Comparison of ENCODE assay signal across 1 cellular context in genomic region chr7:5596046-5596895, GRCh38.
TF ChIP-seq lines count a peak whose summit lies in the region.

No MANE protein-coding gene starts in this region.

TF ChIP-seq in K562, 482 proteins besides CTCF, POLR2A, EP300 and RAD21 (continued from another document and continues in another):
- no peak for TF ChIP-seq SFPQ (IDR thresholded peaks at IDR 0.05; ENCODE audit: low read depth, low read length)
- no peak for TF ChIP-seq ZNF124 (CRISPR knock-in tag; IDR thresholded peaks at IDR 0.05)
- TF ChIP-seq TAF7 (tag; IDR thresholded peaks at IDR 0.05): no peak
- TF ChIP-seq KLF10 (CRISPR knock-in tag; IDR thresholded peaks at IDR 0.05): no peak
- TF ChIP-seq ETV6 (IDR thresholded peaks at IDR 0.05; ENCODE audit: borderline replicate concordance in 1 of 2, low read depth in 2 of 2, low read length in 1 of 2): peak in 1 of 2 experiments; percentile 36; a peak in 1 of 4 replicates
- no peak for TF ChIP-seq ETV6 (CRISPR knock-in tag; IDR thresholded peaks at IDR 0.05; ENCODE audit: borderline replicate concordance)
- TF ChIP-seq SMARCB1 (IDR thresholded peaks at IDR 0.05; ENCODE audit: insufficient read length, low read depth): no peak
- TF ChIP-seq RBM17 (IDR thresholded peaks at IDR 0.05; ENCODE audit: borderline replicate concordance, low read depth, low read length): no peak
- no peak for TF ChIP-seq TFE3 (CRISPR knock-in tag; IDR thresholded peaks at IDR 0.05)
- peak; percentile 35; the same call in 1 of the 2 replicates for TF ChIP-seq LEF1 (IDR thresholded peaks at IDR 0.05)
- no peak for TF ChIP-seq ZBTB8A (IDR thresholded peaks at IDR 0.05; ENCODE audit: partially characterized antibody)
- TF ChIP-seq FOXP1 (CRISPR knock-in tag; IDR thresholded peaks at IDR 0.05): no peak
- TF ChIP-seq E2F5 (CRISPR knock-in tag; IDR thresholded peaks at IDR 0.05): no peak
- no peak for TF ChIP-seq TAL1 (IDR thresholded peaks at IDR 0.05)
- TF ChIP-seq RBFOX2 (IDR thresholded peaks at IDR 0.05; ENCODE audit: low read depth, low read length): peak; percentile 69
- no peak for TF ChIP-seq KAT8 (IDR thresholded peaks at IDR 0.05; ENCODE audit: low read depth)
- TF ChIP-seq ZBTB2 (IDR thresholded peaks at IDR 0.05): no peak
- TF ChIP-seq ATF4 (CRISPR knock-in tag; IDR thresholded peaks at IDR 0.05): no peak
- no peak for TF ChIP-seq NKRF (IDR thresholded peaks at IDR 0.05; ENCODE audit: borderline replicate concordance)
- TF ChIP-seq ARID1B (IDR thresholded peaks at IDR 0.05): peak; percentile 63; the same call in 1 of the 2 replicates
- TF ChIP-seq NFE2L1 (tag; IDR thresholded peaks at IDR 0.05; ENCODE audit: borderline replicate concordance, low read depth): no peak
- no peak for TF ChIP-seq CREB5 (CRISPR knock-in tag; IDR thresholded peaks at IDR 0.05)
- TF ChIP-seq PCBP1 (IDR thresholded peaks at IDR 0.05; ENCODE audit: low read depth, low read length, poor library complexity, severe bottlenecking): no peak
- no peak for TF ChIP-seq FOS (IDR thresholded peaks at IDR 0.05; ENCODE audit: extremely low read depth, insufficient read length)
- TF ChIP-seq CTCFL (IDR thresholded peaks at IDR 0.05; ENCODE audit: borderline replicate concordance, insufficient read depth, low read depth, low read length, poor library complexity, severe bottlenecking): no peak
- no peak; the same call in 1 of the 2 replicates for TF ChIP-seq GATAD2B (IDR thresholded peaks at IDR 0.05; ENCODE audit: borderline replicate concordance)
- no peak for TF ChIP-seq RBM25 (IDR thresholded peaks at IDR 0.05; ENCODE audit: low read depth, low read length, severe bottlenecking)
- TF ChIP-seq DDX20 (tag; IDR thresholded peaks at IDR 0.05; ENCODE audit: low read depth): no peak
- no peak for TF ChIP-seq SETDB1 (IDR thresholded peaks at IDR 0.05; ENCODE audit: low read length)
- no peak for TF ChIP-seq ARNT (IDR thresholded peaks at IDR 0.05)
- no peak; the same call in 1 of the 2 replicates for TF ChIP-seq POLR2AphosphoS5 (IDR thresholded peaks at IDR 0.05; ENCODE audit: control insufficient read depth, insufficient read depth, low read depth, low read length)
- peak; percentile 81 for TF ChIP-seq BCOR (IDR thresholded peaks at IDR 0.05)
- TF ChIP-seq THRA (IDR thresholded peaks at IDR 0.05): no peak
- no peak for TF ChIP-seq HIVEP1 (CRISPR knock-in tag; IDR thresholded peaks at IDR 0.05)
- TF ChIP-seq RBM34 (IDR thresholded peaks at IDR 0.05; ENCODE audit: borderline replicate concordance, insufficient read depth, low read length): no peak
- TF ChIP-seq ZNF76 (CRISPR knock-in tag; IDR thresholded peaks at IDR 0.05; ENCODE audit: borderline replicate concordance): no peak
- 0 out of 2 replicates have a peak, but pooled peaks have one; percentile 3 for TF ChIP-seq NFIC (IDR thresholded peaks at IDR 0.05)
- no peak for TF ChIP-seq ZNF184 (CRISPR knock-in tag; IDR thresholded peaks at IDR 0.05)
- TF ChIP-seq PTRF (tag; IDR thresholded peaks at IDR 0.05): no peak
- TF ChIP-seq ZNF518B (CRISPR knock-in tag; IDR thresholded peaks at IDR 0.05): no peak
- TF ChIP-seq CC2D1A (IDR thresholded peaks at IDR 0.05): no peak
- TF ChIP-seq FOXO4 (CRISPR knock-in tag; IDR thresholded peaks at IDR 0.05): no peak
- no peak for TF ChIP-seq RBM39 (optimal IDR thresholded peaks at IDR 0.05; ENCODE audit: low read depth, low read length)
- TF ChIP-seq SREBF2 (CRISPR knock-in tag; IDR thresholded peaks at IDR 0.05): no peak
- TF ChIP-seq HDAC1 (IDR thresholded peaks at IDR 0.05): peak in 1 of 2 experiments; percentile 24; a peak in 1 of 4 replicates
